Comparison of ENCODE assay signal across 37 cellular contexts in the genomic region with DNA sequence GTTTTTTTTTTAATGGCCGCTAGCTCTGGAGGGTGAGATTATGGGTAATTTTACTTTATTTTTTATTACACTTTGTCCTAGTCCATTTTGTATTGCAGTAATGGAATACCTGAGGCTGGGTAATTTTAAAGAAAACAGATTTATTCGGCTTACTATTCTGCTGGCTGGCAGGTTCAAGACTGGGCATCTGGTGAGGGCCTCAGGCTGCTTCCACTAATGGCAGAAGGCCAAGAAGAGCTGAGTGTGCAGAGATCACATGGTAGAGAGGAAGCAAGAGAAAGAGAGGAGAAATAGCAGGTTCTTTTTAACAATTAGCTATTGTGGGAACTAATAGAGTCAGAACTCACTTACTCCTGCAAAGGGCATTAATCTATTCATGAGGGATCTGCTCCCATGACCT. TPM values are rescaled to one million over a fixed set of nuclear protein-coding genes. Genes with fewer than 3 reads are reported as not detected.
"Had no signal": no experiment of that assay in that cellular context is flagged by ENCODE, and none has a peak within 500 bp of the region (broad histone marks: within the 10 kb centered on the region; RNA-seq: fewer than 3 reads in every experiment).

No MANE protein-coding gene starts in this region.

- H3K27ac ChIP-seq: KMS-11, PC-9, RWPE1, VCaP had no signal

- H3K9me3 Mint-ChIP-seq: activated B cell treated with CpG ODN at 0.5 μM for 24 hours had no signal

- H3K4me1 Mint-ChIP-seq: activated B cell treated with CpG ODN at 0.5 μM for 24 hours; activated CD4-positive, alpha-beta memory T cell treated with anti-CD3 and anti-CD28 coated beads, Interleukin-2, amount 10 ng/mL, durations not matched to agents 7 days and 5 days; activated CD8-positive, alpha-beta memory T cell treated with anti-CD3 and anti-CD28 coated beads, Interleukin-2, amount 10 ng/mL, durations not matched to agents 7 days and 5 days; activated naive CD4-positive, alpha-beta T cell treated with anti-CD3 and anti-CD28 coated beads, Interleukin-2, amount 10 ng/mL, durations not matched to agents 7 days and 5 days; activated naive CD8-positive, alpha-beta T cell treated with anti-CD3 and anti-CD28 coated beads, Interleukin-2, amount 50 U/mL, for 24 hours had no signal

- ATAC-seq: activated CD8-positive, alpha-beta memory T cell treated with anti-CD3 and anti-CD28 coated beads, Interleukin-2, amount 10 ng/mL, durations not matched to agents 7 days and 5 days; activated naive CD8-positive, alpha-beta T cell treated with anti-CD3 and anti-CD28 coated beads, Interleukin-2, amount 50 U/mL, for 24 hours; Right ventricle myocardium inferior had no signal

- DNase-seq: activated B cell treated with CpG ODN at 0.5 μM for 24 hours; activated CD4-positive, alpha-beta memory T cell treated with anti-CD3 and anti-CD28 coated beads, Interleukin-2, amount 10 ng/mL, durations not matched to agents 7 days and 5 days; activated CD4-positive, alpha-beta T cell treated with anti-CD3 and anti-CD28 coated beads for 48 hours; activated CD4-positive, CD25-positive, alpha-beta regulatory T cell treated with anti-CD3 and anti-CD28 coated beads, Interleukin-2, amount 50 U/mL, for 72 hours; activated CD8-positive, alpha-beta memory T cell treated with anti-CD3 and anti-CD28 coated beads for 24 hours; activated CD8-positive, alpha-beta memory T cell treated with anti-CD3 and anti-CD28 coated beads, Interleukin-2, amount 10 ng/mL, durations not matched to agents 7 days and 5 days; activated CD8-positive, alpha-beta memory T cell treated with anti-CD3 and anti-CD28 coated beads, Interleukin-2, amount 50 U/mL, for 48 hours; activated effector memory CD4-positive, alpha-beta T cell treated with Interleukin-2 at 50 U/mL for 16 hours; activated naive CD4-positive, alpha-beta T cell treated with anti-CD3 and anti-CD28 coated beads, Interleukin-2, amount 10 ng/mL, durations not matched to agents 7 days and 5 days; activated naive CD8-positive, alpha-beta T cell treated with anti-CD3 and anti-CD28 coated beads, Interleukin-2, amount 50 U/mL, for 24 hours; activated T-cell treated with anti-CD3 and anti-CD28 coated beads, Interleukin-2, amount 50 U/mL, for 48 hours; anterior cingulate cortex; central memory CD4-positive, alpha-beta T cell; MM.1S; MV-4-11; NCI-H1092; NCI-H1436 treated with DMSO at 0.1 percent for 48 hours; NCI-H1694 treated with DMSO at 0.1 percent for 48 hours; NCI-H2029; NCI-H2171 treated with DMSO at 0.1 percent for 48 hours; NCI-H2227 treated with DMSO at 0.1 percent for 48 hours; NCI-H446; NCI-H510A treated with DMSO at 0.1 percent for 48 hours; NCI-H526 treated with DMSO at 0.1 percent for 48 hours; PC-9; SIG-M5; SW 1271; T-helper 1 cell; T-helper 2 cell; T-helper 9 cell had no signal

- H3K27me3 Mint-ChIP-seq: activated B cell treated with CpG ODN at 0.5 μM for 24 hours; activated CD4-positive, alpha-beta memory T cell treated with anti-CD3 and anti-CD28 coated beads, Interleukin-2, amount 10 ng/mL, durations not matched to agents 7 days and 5 days; activated CD8-positive, alpha-beta memory T cell treated with anti-CD3 and anti-CD28 coated beads, Interleukin-2, amount 10 ng/mL, durations not matched to agents 7 days and 5 days; activated naive CD4-positive, alpha-beta T cell treated with anti-CD3 and anti-CD28 coated beads, Interleukin-2, amount 10 ng/mL, durations not matched to agents 7 days and 5 days; activated naive CD8-positive, alpha-beta T cell; activated naive CD8-positive, alpha-beta T cell treated with anti-CD3 and anti-CD28 coated beads, Interleukin-2, amount 50 U/mL, for 24 hours had no signal

- H3K27ac Mint-ChIP-seq: activated B cell treated with CpG ODN at 0.5 μM for 24 hours; activated CD4-positive, alpha-beta memory T cell treated with anti-CD3 and anti-CD28 coated beads, Interleukin-2, amount 10 ng/mL, durations not matched to agents 7 days and 5 days; activated CD8-positive, alpha-beta memory T cell treated with anti-CD3 and anti-CD28 coated beads, Interleukin-2, amount 10 ng/mL, durations not matched to agents 7 days and 5 days; activated naive CD4-positive, alpha-beta T cell treated with anti-CD3 and anti-CD28 coated beads, Interleukin-2, amount 10 ng/mL, durations not matched to agents 7 days and 5 days; activated naive CD8-positive, alpha-beta T cell; activated naive CD8-positive, alpha-beta T cell treated with anti-CD3 and anti-CD28 coated beads, Interleukin-2, amount 50 U/mL, for 24 hours; brain had no signal

- H3K4me3 Mint-ChIP-seq: activated B cell treated with CpG ODN at 0.5 μM for 24 hours; activated CD4-positive, alpha-beta memory T cell treated with anti-CD3 and anti-CD28 coated beads, Interleukin-2, amount 10 ng/mL, durations not matched to agents 7 days and 5 days; activated CD8-positive, alpha-beta memory T cell treated with anti-CD3 and anti-CD28 coated beads, Interleukin-2, amount 10 ng/mL, durations not matched to agents 7 days and 5 days; activated naive CD4-positive, alpha-beta T cell treated with anti-CD3 and anti-CD28 coated beads, Interleukin-2, amount 10 ng/mL, durations not matched to agents 7 days and 5 days; activated naive CD8-positive, alpha-beta T cell; activated naive CD8-positive, alpha-beta T cell treated with anti-CD3 and anti-CD28 coated beads, Interleukin-2, amount 50 U/mL, for 24 hours; brain had no signal

- H3K36me3 Mint-ChIP-seq: activated CD8-positive, alpha-beta memory T cell treated with anti-CD3 and anti-CD28 coated beads, Interleukin-2, amount 10 ng/mL, durations not matched to agents 7 days and 5 days; activated naive CD4-positive, alpha-beta T cell treated with anti-CD3 and anti-CD28 coated beads, Interleukin-2, amount 10 ng/mL, durations not matched to agents 7 days and 5 days; activated naive CD8-positive, alpha-beta T cell; brain had no signal

- H3K4me3 ChIP-seq: PC-9 had no signal

RNA-seq across cellular contexts. Expression of gene ARHGAP28, which starts 52.4 kb away (rescaled TPM):
- total RNA-seq: activated B cell treated with CpG ODN at 0.5 μM for 24 hours; activated CD4-positive, alpha-beta memory T cell treated with anti-CD3 and anti-CD28 coated beads, Interleukin-2, amount 10 ng/mL, durations not matched to agents 7 days and 5 days; activated CD8-positive, alpha-beta memory T cell treated with anti-CD3 and anti-CD28 coated beads, Interleukin-2, amount 10 ng/mL, durations not matched to agents 7 days and 5 days; OCI-LY7; PC-9 had no signal
